9 cellular contexts compared by ENCODE assay signal in the genomic region with DNA sequence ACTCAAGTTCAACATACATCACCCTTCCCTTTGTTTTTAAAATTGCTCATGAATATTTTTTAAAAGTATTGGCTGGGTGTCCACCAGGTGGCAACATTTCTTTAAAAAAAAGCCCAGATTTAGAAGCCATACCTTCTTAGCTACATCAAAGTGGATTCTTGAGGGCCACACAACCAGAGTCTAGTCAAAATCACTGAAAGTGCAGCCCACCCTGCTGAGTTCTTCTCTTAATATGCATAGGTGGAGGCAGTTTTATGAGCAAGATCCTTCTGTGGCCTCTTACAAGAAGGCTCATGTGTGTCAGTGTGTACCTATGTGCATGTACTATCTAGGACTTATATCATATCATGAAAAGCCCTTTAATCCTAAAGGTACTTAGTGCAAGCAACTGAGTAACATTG. TPM values are rescaled to one million over a fixed set of nuclear protein-coding genes. Genes with fewer than 3 reads are reported as not detected.
A peak's percentile ranks its signal among the peaks of the same experiment; 100 is the strongest.
DNase-seq lines count a peak whose midpoint lies in the region; ATAC-seq and TF ChIP-seq lines count a peak whose summit lies in the region.
"Had no signal": no experiment of that assay in that cellular context is flagged by ENCODE, and none has a peak within 500 bp of the region (broad histone marks: within the 10 kb centered on the region; RNA-seq: fewer than 3 reads in every experiment).

No MANE protein-coding gene starts in this region.

- H3K4me1 Mint-ChIP-seq in CD8-positive, alpha-beta memory T cell, result no peaks in the 10 kb centered on the region

- no peak overlapping the region for H3K27ac ChIP-seq in CD8-positive, alpha-beta memory T cell (ENCODE audit: low read depth, low read length)

- H3K36me3 Mint-ChIP-seq in CD8-positive, alpha-beta memory T cell, result no peaks in the 10 kb centered on the region

- H3K4me1 ChIP-seq in mucosa of descending colon (ENCODE audit: low read depth), result peaks cover 3% of the 10 kb centered on the region
- H3K4me1 ChIP-seq in CD8-positive, alpha-beta memory T cell (ENCODE audit: insufficient read depth, low read length), result no peaks in the 10 kb centered on the region

- H3K9me3 ChIP-seq in mucosa of descending colon, result no peaks in the 10 kb centered on the region
- no peaks in the 10 kb centered on the region for H3K9me3 ChIP-seq in CD8-positive, alpha-beta memory T cell (ENCODE audit: low read length)

- peaks cover 6 to 21% of the 10 kb centered on the region in 2 donors for H3K27me3 Mint-ChIP-seq in CD8-positive, alpha-beta memory T cell

- H3K36me3 ChIP-seq in mucosa of descending colon (ENCODE audit: low read depth), result no peaks in the 10 kb centered on the region
- H3K36me3 ChIP-seq in CD8-positive, alpha-beta memory T cell (ENCODE audit: insufficient read depth, low read length), result no peaks in the 10 kb centered on the region

- TF ChIP-seq CTCF in GM12875 (IDR thresholded peaks at IDR 0.05; ENCODE audit: borderline replicate concordance, insufficient read depth, low read depth, low read length) (0 out of 2 replicates have a peak, but pooled peaks have one; percentile 23), choroid plexus epithelial cell (conservative IDR thresholded peaks at IDR 0.05; ENCODE audit: low read depth, low read length) (peak; percentile 60), mucosa of descending colon (IDR thresholded peaks at IDR 0.05) (no peak)

- peak; percentile 55 for ATAC-seq in mucosa of descending colon

- no peak overlapping the region for H3K27ac Mint-ChIP-seq in CD8-positive, alpha-beta memory T cell
- H3K27ac Mint-ChIP-seq: dendritic cell treated with granulocyte-macrophage colony-stimulating factor and Interleukin-4, amounts not matched to agents 40 ng/mL and 50 ng/mL, for 4 days had no signal

- H3K27me3 ChIP-seq in CD8-positive, alpha-beta memory T cell (ENCODE audit: insufficient read depth, low read length, poor library complexity, severe bottlenecking), result no peaks in the 10 kb centered on the region

- POLR2A ChIA-PET in CD8-positive, alpha-beta memory T cell (lab: Charles Lee), result no interaction called here

- in situ Hi-C loops in ACHN (cut with HindIII; ENCODE audit: low pct_ligation_motif_present, low pct_unique_long_range_greater_than_20kb, low sequenced_read_pairs), result no loop called here

- H3K4me3 ChIP-seq in GM12875 (ENCODE audit: low read depth, low read length), result no peak overlapping the region
- H3K4me3 ChIP-seq in choroid plexus epithelial cell (ENCODE audit: low read depth, low read length), result no peak overlapping the region
- H3K4me3 ChIP-seq in mucosa of descending colon, result no peak overlapping the region
- H3K4me3 ChIP-seq in CD8-positive, alpha-beta memory T cell (ENCODE audit: low read length), result no peak overlapping the region

- CTCF ChIA-PET in CD8-positive, alpha-beta memory T cell (lab: Charles Lee), result no interaction called here

- peaks cover 0 to 2% (median 0%) of the 10 kb centered on the region in 5 donors for H3K9me3 Mint-ChIP-seq in CD8-positive, alpha-beta memory T cell
- H3K9me3 Mint-ChIP-seq: dendritic cell treated with granulocyte-macrophage colony-stimulating factor and Interleukin-4, amounts not matched to agents 40 ng/mL and 50 ng/mL, for 4 days had no signal

- intact Hi-C loops in mucosa of descending colon (cut with DNase I, micrococcal nuclease), result loop anchor here (5.0 to 10.0 kb wide), 2 partner anchors 262 to 265 kb away; no protein-coding TSS in a partner anchor

- peak; percentile 57 for DNase-seq in ACHN
- peak; percentile 41 for DNase-seq in NCI-H345 treated with DMSO at 0.1 percent for 48 hours (lab: John Stamatoyannopoulos, UW; ENCODE audit: unreplicated experiment)
- DNase-seq in choroid plexus epithelial cell (ENCODE audit: low read depth), result peak; percentile 70
- DNase-seq in mucosa of descending colon, result peak in 1 of 3 donors; percentile 47
- DNase-seq in activated CD8-positive, alpha-beta memory T cell treated with anti-CD3 and anti-CD28 coated beads for 24 hours, result no peak
- DNase-seq in CD8-positive, alpha-beta memory T cell, result no peak
- no peak for DNase-seq in activated T-cell treated with anti-CD3 and anti-CD28 coated beads, Interleukin-2, amount 50 U/mL, for 1 hour

- no peak overlapping the region for H3K4me3 Mint-ChIP-seq in CD8-positive, alpha-beta memory T cell
- H3K4me3 Mint-ChIP-seq: dendritic cell treated with granulocyte-macrophage colony-stimulating factor and Interleukin-4, amounts not matched to agents 40 ng/mL and 50 ng/mL, for 4 days had no signal

RNA-seq across cellular contexts. Expression of a gene that starts 16.9 kb away (rescaled TPM):
- total RNA-seq in mucosa of descending colon, result 100 to 1,000 TPM in 2 of 3 donors, 10 to 100 TPM in 1; 85.0 to 191 (median 158) TPM
- under 1 TPM; 0.71 to 0.77 TPM for total RNA-seq in CD8-positive, alpha-beta memory T cell
- not detected for polyA plus RNA-seq in CD8-positive, alpha-beta memory T cell

Comparison
In these comparisons a context has a peak if more than half of its experiments do, and no peak if none do; other contexts are left out.
1. DNase-seq: peak in ACHN (single experiment), NCI-H345 treated with DMSO at 0.1 percent for 48 hours (single experiment) and choroid plexus epithelial cell (single experiment); none in activated CD8-positive, alpha-beta memory T cell treated with anti-CD3 and anti-CD28 coated beads for 24 hours (single experiment), CD8-positive, alpha-beta memory T cell (0 of 5) and activated T-cell treated with anti-CD3 and anti-CD28 coated beads, Interleukin-2, amount 50 U/mL, for 1 hour (single experiment).
2. RNA of a gene that starts 16.9 kb away (total RNA-seq): 85.0 to 191 TPM in mucosa of descending colon; 0.71 to 0.77 TPM in CD8-positive, alpha-beta memory T cell; every median in the first group is over 10 times any median in the second.